ENCODE assay signal across 11 cellular contexts in genomic region chr3:87674397-87675161, GRCh38.
A peak's percentile ranks its signal among the peaks of the same experiment; 100 is the strongest.
DNase-seq lines count a peak whose midpoint lies in the region; ATAC-seq, FAIRE-seq and TF ChIP-seq lines count a peak whose summit lies in the region.
"Had no signal": no experiment of that assay in that cellular context is flagged by ENCODE, and none has a peak within 500 bp of the region (broad histone marks: within the 10 kb centered on the region; RNA-seq: fewer than 3 reads in every experiment).

No MANE protein-coding gene starts in this region.

- H3K4me1 ChIP-seq in HepG2 (ENCODE audit: insufficient read depth, low read length) (no peaks in the 10 kb centered on the region), right lobe of liver (no peaks in the 10 kb centered on the region), stomach (no peaks in the 10 kb centered on the region)
- H3K4me1 ChIP-seq: tibial artery had no signal

- POLR2A ChIA-PET in HepG2 (lab: Yijun Ruan, JAX) = no interaction called here

- no peak for FAIRE-seq in HepG2 (lab: Jason Lieb, UNC)

- no peak overlapping the region for H3K4me3 Mint-ChIP-seq in stimulated activated naive CD8-positive, alpha-beta T cell treated with anti-CD3 and anti-CD28 coated beads, Interleukin-15, amount 100 ng/mL, for 72 hours

- no peak overlapping the region for H3K27ac Mint-ChIP-seq in stimulated activated naive CD8-positive, alpha-beta T cell treated with anti-CD3 and anti-CD28 coated beads, Interleukin-15, amount 100 ng/mL, for 72 hours

- H3K27me3 Mint-ChIP-seq in stimulated activated naive CD8-positive, alpha-beta T cell treated with anti-CD3 and anti-CD28 coated beads, Interleukin-15, amount 100 ng/mL, for 72 hours = peaks cover 29% of the 10 kb centered on the region

- BruUV-seq in HepG2 (replicated peaks; lab: Mats Ljungman, UMichigan) = no TSS peak

- no peak for TF ChIP-seq RAD21 in HepG2 (CRISPR knock-in tag; IDR thresholded peaks at IDR 0.05)

- CTCF ChIA-PET in HepG2 (lab: Yijun Ruan, JAX; ENCODE audit: low intra/inter-chr PET ratio, low total read pairs) = no interaction called here

- H3K4me2 ChIP-seq in HepG2 (ENCODE audit: low read depth, low read length) = 0 out of 2 replicates have a peak overlapping the region, but pooled peaks have one; percentile 12

- no peaks in the 10 kb centered on the region for H3K36me3 ChIP-seq in HepG2 (replicated peaks in 1 of 2; ENCODE audit: control insufficient read depth in 1 of 2, insufficient read depth in 2 of 2, low read length in 2 of 2)
- H3K36me3 ChIP-seq in right lobe of liver = no peaks in the 10 kb centered on the region
- no peaks in the 10 kb centered on the region for H3K36me3 ChIP-seq in stomach
- H3K36me3 ChIP-seq: tibial artery had no signal

- WGBS in HepG2 (ENCODE audit: low lambda C conversion rate) = 33% methylated on average over 9 of the region's 9 CpGs
- WGBS in right lobe of liver (ENCODE audit: insufficient coverage, low coverage, low lambda C conversion rate, missing lambda C conversion rate) = 36% methylated on average over 9 of the region's 9 CpGs
- 56 to 63% (median 60%) methylated on average over 9 of the region's 9 CpGs for WGBS in stomach, 5 donors

- TF ChIP-seq POLR2A in HepG2 (IDR thresholded peaks at IDR 0.05; ENCODE audit: insufficient read depth in 1 of 2, low read depth in 2 of 2, low read length in 2 of 2) (no peak), right lobe of liver (IDR thresholded peaks at IDR 0.05) (no peak), stomach (IDR thresholded peaks at IDR 0.05) (no peak)

- TF ChIP-seq EP300 in HepG2 (IDR thresholded peaks at IDR 0.05; ENCODE audit: low read depth in 2 of 2, low read length in 2 of 2) (no peak), HepG2 (CRISPR knock-in tag; IDR thresholded peaks at IDR 0.05; ENCODE audit: borderline replicate concordance) (no peak), stomach (IDR thresholded peaks at IDR 0.05) (no peak)

- H3K27me3 ChIP-seq in HepG2 (ENCODE audit: control insufficient read depth in 1 of 2, insufficient read depth in 2 of 2, low read length in 2 of 2) (no peaks in the 10 kb centered on the region), right lobe of liver (no peaks in the 10 kb centered on the region), stomach (no peaks in the 10 kb centered on the region)
- H3K27me3 ChIP-seq: tibial artery had no signal

- in situ Hi-C loops in HepG2 (cut with HindIII; ENCODE audit: extremely low pct_ligation_motif_present, low pct_unique_long_range_greater_than_20kb) = no loop called here

- no peak for ATAC-seq in HepG2
- ATAC-seq in right lobe of liver = no peak
- peak; percentile 100 for ATAC-seq in HG02610 (IDR thresholded peaks at IDR 0.05; ENCODE audit: unreplicated experiment)
- peak; percentile 98 for ATAC-seq in HG03469 (IDR thresholded peaks at IDR 0.05; ENCODE audit: unreplicated experiment)
- ATAC-seq in stimulated activated naive CD8-positive, alpha-beta T cell treated with anti-CD3 and anti-CD28 coated beads, Interleukin-15, amount 100 ng/mL, for 72 hours = peak; percentile 89

- TF ChIP-seq CTCF in HepG2 (CRISPR knock-in tag; IDR thresholded peaks at IDR 0.05) (no peak), right lobe of liver (IDR thresholded peaks at IDR 0.05) (no peak), stomach (IDR thresholded peaks at IDR 0.05) (no peak)

- H3K4me3 ChIP-seq in HepG2 (replicated peaks in 1 of 3; ENCODE audit: insufficient read depth in 1 of 3, low read depth in 2 of 3, low read length in 3 of 3) (no peak overlapping the region), right lobe of liver (no peak overlapping the region), stomach (no peak overlapping the region)
- H3K4me3 ChIP-seq: tibial artery had no signal

- H3K27ac ChIP-seq in HepG2 (ENCODE audit: extremely low read length, insufficient read depth, low read length) (no peak overlapping the region), right lobe of liver (no peak overlapping the region), stomach (no peak overlapping the region)
- H3K27ac ChIP-seq: tibial artery had no signal

- peaks cover 9% of the 10 kb centered on the region for H3K4me1 Mint-ChIP-seq in stimulated activated naive CD8-positive, alpha-beta T cell treated with anti-CD3 and anti-CD28 coated beads, Interleukin-15, amount 100 ng/mL, for 72 hours

- no peak for DNase-seq in HepG2 (ENCODE audit: low spot score)
- DNase-seq in right lobe of liver = no peak
- DNase-seq in stimulated activated naive CD8-positive, alpha-beta T cell treated with anti-CD3 and anti-CD28 coated beads, Interleukin-15, amount 100 ng/mL, for 72 hours = peak; percentile 8 to 27
- no peak for DNase-seq in stomach
- no peak for DNase-seq in SHP77 treated with DMSO at 0.1 percent for 48 hours (lab: John Stamatoyannopoulos, UW)
- DNase-seq in NK-92 (lab: John Stamatoyannopoulos, UW; ENCODE audit: unreplicated experiment) = no peak
- DNase-seq: ACHN; activated CD8-positive, alpha-beta memory T cell treated with anti-CD3 and anti-CD28 coated beads, Interleukin-2, amount 50 U/mL, for 4 hours; tibial artery had no signal

- intact Hi-C loops in HepG2 (cut with micrococcal nuclease; ENCODE audit: unreplicated experiment) (no loop called here), right lobe of liver (cut with DNase I) (no loop called here), stomach (cut with DNase I; ENCODE audit: low total_unique reads) (no loop called here)

- H3K9me3 Mint-ChIP-seq in stimulated activated naive CD8-positive, alpha-beta T cell treated with anti-CD3 and anti-CD28 coated beads, Interleukin-15, amount 100 ng/mL, for 72 hours = no peaks in the 10 kb centered on the region

- no peak overlapping the region for H3K9ac ChIP-seq in HepG2 (ENCODE audit: insufficient read depth, low read depth, low read length)

- no peaks in the 10 kb centered on the region for H3K9me3 ChIP-seq in HepG2 (ENCODE audit: low read length)
- H3K9me3 ChIP-seq in right lobe of liver = no peaks in the 10 kb centered on the region
- peaks cover 0 to 7% (median 2%) of the 10 kb centered on the region in 4 donors for H3K9me3 ChIP-seq in stomach
- H3K9me3 ChIP-seq: tibial artery had no signal

- H2AFZ ChIP-seq in HepG2 (ENCODE audit: low read length) = no peak overlapping the region

- no peaks in the 10 kb centered on the region for H3K79me2 ChIP-seq in HepG2 (ENCODE audit: insufficient read depth, low read length)

- no peaks in the 10 kb centered on the region for H4K20me1 ChIP-seq in HepG2 (ENCODE audit: insufficient read depth, low read length)

TF ChIP-seq in HepG2, 621 proteins besides CTCF, POLR2A, EP300 and RAD21:
- TF ChIP-seq REXO4 (CRISPR knock-in tag; IDR thresholded peaks at IDR 0.05; ENCODE audit: borderline replicate concordance) = no peak
- no peak for TF ChIP-seq SP5 (CRISPR knock-in tag; IDR thresholded peaks at IDR 0.05; ENCODE audit: borderline replicate concordance, low read depth)
- no peak for TF ChIP-seq KDM4B (CRISPR knock-in tag; IDR thresholded peaks at IDR 0.05)
- 0 out of 2 replicates have a peak, but pooled peaks have one; percentile 14 for TF ChIP-seq HNF4A (CRISPR knock-in tag; IDR thresholded peaks at IDR 0.05)
- no peak for TF ChIP-seq FLYWCH1 (CRISPR knock-in tag; IDR thresholded peaks at IDR 0.05)
TF ChIP-seq in HepG2: peak in this region for 1.

Comparison
In these comparisons a context has a peak if more than half of its experiments do, and no peak if none do; other contexts are left out.
1. ATAC-seq: peak in HG02610 (single experiment), HG03469 (single experiment) and stimulated activated naive CD8-positive, alpha-beta T cell treated with anti-CD3 and anti-CD28 coated beads, Interleukin-15, amount 100 ng/mL, for 72 hours (single experiment); none in HepG2 (single experiment) and right lobe of liver (0 of 4).
2. DNase-seq: peak in stimulated activated naive CD8-positive, alpha-beta T cell treated with anti-CD3 and anti-CD28 coated beads, Interleukin-15, amount 100 ng/mL, for 72 hours (2 of 2); none in HepG2 (single experiment), right lobe of liver (0 of 3), stomach (single experiment), SHP77 treated with DMSO at 0.1 percent for 48 hours (single experiment) and NK-92 (single experiment).